Comparison of ENCODE assay signal across 8 cellular contexts in genomic region chr2:197707316-197708213, GRCh38. TPM values are rescaled to one million over a fixed set of nuclear protein-coding genes. Genes with fewer than 3 reads are reported as not detected.
DNase-seq lines count a peak whose midpoint lies in the region; ATAC-seq, FAIRE-seq and TF ChIP-seq lines count a peak whose summit lies in the region.

No MANE protein-coding gene starts in this region.

- H3K9me3 Mint-ChIP-seq in activated naive CD4-positive, alpha-beta T cell treated with anti-CD3 and anti-CD28 coated beads, Interleukin-2, amount 10 ng/mL, durations not matched to agents 7 days and 5 days, result no peaks in the 10 kb centered on the region

- H3K36me3 ChIP-seq in osteoblast (ENCODE audit: insufficient read depth, low read length), result peaks cover 10% of the 10 kb centered on the region

- CTCF ChIA-PET in activated naive CD4-positive, alpha-beta T cell treated with anti-CD3 and anti-CD28 coated beads, Interleukin-2, amount 10 ng/mL, durations not matched to agents 7 days and 5 days (lab: Charles Lee), result interaction anchor here (1.2 to 2.8 kb wide), 5 partner anchors 8 to 596 kb away, joined by 3 to 23 read pairs (median 4); partner anchors contain the start of gene MOB4

- peaks cover 48% of the 10 kb centered on the region for H3K4me1 Mint-ChIP-seq in activated naive CD4-positive, alpha-beta T cell treated with anti-CD3 and anti-CD28 coated beads, Interleukin-2, amount 10 ng/mL, durations not matched to agents 7 days and 5 days

- no peak for ATAC-seq in HG02973 (IDR thresholded peaks at IDR 0.05; ENCODE audit: unreplicated experiment)

- H3K4me2 ChIP-seq in osteoblast (ENCODE audit: insufficient read depth, low read length), result peak overlapping the region; percentile 98

- no peak for DNase-seq in activated naive CD4-positive, alpha-beta T cell treated with anti-CD3 and anti-CD28 coated beads, Interleukin-2, amount 10 ng/mL, durations not matched to agents 7 days and 5 days
- DNase-seq in activated naive CD4-positive, alpha-beta T cell treated with Interleukin-2 at 50 U/mL for 16 hours, result no peak
- DNase-seq in LoVo (ENCODE audit: low spot score) (peak; percentile 47), fibroblast of the aortic adventitia (ENCODE audit: low read depth) (peak; percentile 76), osteoblast (ENCODE audit: insufficient read length, low spot score, missing footprints) (peak; percentile 85), cortex of kidney (lab: John Stamatoyannopoulos, UW) (no peak)

- H2AFZ ChIP-seq in osteoblast (ENCODE audit: low read length), result peak overlapping the region; percentile 32

- H3K4me3 ChIP-seq in fibroblast of the aortic adventitia (ENCODE audit: low read depth, low read length) (peak overlapping the region; percentile 87), osteoblast (ENCODE audit: insufficient read depth, low read length) (peak overlapping the region; percentile 92)

- peak overlapping the region; percentile 1 for H3K27ac Mint-ChIP-seq in activated naive CD4-positive, alpha-beta T cell treated with anti-CD3 and anti-CD28 coated beads, Interleukin-2, amount 10 ng/mL, durations not matched to agents 7 days and 5 days

- H3K27ac ChIP-seq in osteoblast (ENCODE audit: low read depth, low read length), result no peak overlapping the region

- H3K27me3 ChIP-seq in osteoblast (ENCODE audit: insufficient read depth, low read length), result no peaks in the 10 kb centered on the region

- peaks cover 23% of the 10 kb centered on the region for H4K20me1 ChIP-seq in osteoblast (ENCODE audit: insufficient read depth, low read length)

- no peaks in the 10 kb centered on the region for H3K9me3 ChIP-seq in osteoblast (ENCODE audit: low read depth, low read length)

- TF ChIP-seq CTCF in fibroblast of the aortic adventitia (IDR thresholded peaks at IDR 0.05; ENCODE audit: insufficient read depth, low read length), result peak; percentile 74
- TF ChIP-seq CTCF in osteoblast (IDR thresholded peaks at IDR 0.05; ENCODE audit: extremely low read depth, low read depth, low read length), result peak; percentile 74

- peaks cover 32% of the 10 kb centered on the region for H3K4me1 ChIP-seq in osteoblast (ENCODE audit: insufficient read depth, low read length)

- peak; percentile 90 for FAIRE-seq in TTC549 (lab: Jason Lieb, UNC)

- no peaks in the 10 kb centered on the region for H3K27me3 Mint-ChIP-seq in activated naive CD4-positive, alpha-beta T cell treated with anti-CD3 and anti-CD28 coated beads, Interleukin-2, amount 10 ng/mL, durations not matched to agents 7 days and 5 days

- peaks cover 23% of the 10 kb centered on the region for H3K36me3 Mint-ChIP-seq in activated naive CD4-positive, alpha-beta T cell treated with anti-CD3 and anti-CD28 coated beads, Interleukin-2, amount 10 ng/mL, durations not matched to agents 7 days and 5 days

- peaks cover 40% of the 10 kb centered on the region for H3K79me2 ChIP-seq in osteoblast (ENCODE audit: insufficient read depth, low read length)

- peak overlapping the region; percentile 86 for H3K4me3 Mint-ChIP-seq in activated naive CD4-positive, alpha-beta T cell treated with anti-CD3 and anti-CD28 coated beads, Interleukin-2, amount 10 ng/mL, durations not matched to agents 7 days and 5 days

RNA-seq across cellular contexts. Expression of gene MARS2, which starts 2.4 kb away (rescaled TPM):
- total RNA-seq in fibroblast of the aortic adventitia (ENCODE audit: low replicate concordance), result 1.6 and 3.5 TPM in 2 replicates
- total RNA-seq in osteoblast, result 3.2 and 3.3 TPM in 2 replicates

RNA-seq across cellular contexts. Expression of gene RFTN2, which starts 32.2 kb away (rescaled TPM):
- total RNA-seq in fibroblast of the aortic adventitia (ENCODE audit: low replicate concordance) (6.4 and 16.4 TPM in 2 replicates), osteoblast (14.5 and 18.6 TPM in 2 replicates)

Comparison
In these comparisons a context has a peak if more than half of its experiments do, and no peak if none do; other contexts are left out.
1. DNase-seq: peak in LoVo (single experiment), fibroblast of the aortic adventitia (single experiment) and osteoblast (single experiment); none in activated naive CD4-positive, alpha-beta T cell treated with anti-CD3 and anti-CD28 coated beads, Interleukin-2, amount 10 ng/mL, durations not matched to agents 7 days and 5 days (single experiment), activated naive CD4-positive, alpha-beta T cell treated with Interleukin-2 at 50 U/mL for 16 hours (single experiment) and cortex of kidney (single experiment).